In the genomic region with DNA sequence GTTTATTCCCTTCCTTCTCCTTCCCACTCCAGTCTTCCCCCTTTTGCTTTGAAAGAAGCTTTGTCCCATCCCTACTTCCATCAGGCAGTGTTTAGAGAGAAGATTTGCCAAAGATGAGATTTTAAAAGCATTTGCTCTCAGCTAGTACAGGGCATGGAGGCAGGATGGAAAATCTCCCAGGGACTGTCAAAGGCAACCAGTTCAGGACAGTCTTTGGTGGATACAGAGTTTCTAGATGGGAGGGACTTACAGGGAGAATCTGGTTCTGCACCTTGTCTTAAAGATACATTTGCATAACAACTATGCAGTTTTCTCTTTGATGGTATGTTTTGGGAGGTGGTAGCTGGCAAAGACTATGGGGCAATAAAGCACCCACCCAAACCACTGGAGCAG, we compare ENCODE assay signal across 12 cellular contexts. TPM values are rescaled to one million over a fixed set of nuclear protein-coding genes. Genes with fewer than 3 reads are reported as not detected.
DNase-seq lines count a peak whose midpoint lies in the region; ATAC-seq and TF ChIP-seq lines count a peak whose summit lies in the region.
"Had no signal": no experiment of that assay in that cellular context is flagged by ENCODE, and none has a peak within 500 bp of the region (broad histone marks: within the 10 kb centered on the region; RNA-seq: fewer than 3 reads in every experiment).

No MANE protein-coding gene starts in this region.

- peak overlapping the region; percentile 45 for H2AK9ac ChIP-seq in IMR-90 (replicated peaks; ENCODE audit: low read depth, low read length, poor library complexity)

- BruUV-seq in IMR-90 (replicated peaks; lab: Mats Ljungman, UMichigan) = no TSS peak

- H3K79me2 ChIP-seq in mesendoderm (ENCODE audit: control insufficient read depth, insufficient read depth, low read length) = no peaks in the 10 kb centered on the region

- peaks cover 60% of the 10 kb centered on the region for H3K4me1 Mint-ChIP-seq in dendritic cell treated with granulocyte-macrophage colony-stimulating factor and Interleukin-4, amounts not matched to agents 40 ng/mL and 50 ng/mL, for 4 days (ENCODE audit: low read depth)

- H4K20me1 ChIP-seq in IMR-90 (ENCODE audit: insufficient read depth, low read length) = peaks cover 13% of the 10 kb centered on the region; the same call in 1 of the 2 replicates

- dilution Hi-C loops in IMR-90 (cut with HindIII; ENCODE audit: low sequenced_read_pairs, unreplicated experiment) = no loop called here

- peak overlapping the region; percentile 68; the same call in 1 of the 2 replicates for H3K23ac ChIP-seq in IMR-90 (ENCODE audit: low read depth, low read length)
- no peak overlapping the region for H3K23ac ChIP-seq in mesendoderm (ENCODE audit: low read length)

- peaks cover 35 to 69% of the 10 kb centered on the region in 2 experiments for H3K79me1 ChIP-seq in IMR-90 (ENCODE audit: low read depth in 1 of 2, low read length in 2 of 2)
- peaks cover 5% of the 10 kb centered on the region for H3K79me1 ChIP-seq in mesendoderm (ENCODE audit: low read length)

- no peaks in the 10 kb centered on the region for H3K9me3 Mint-ChIP-seq in dendritic cell treated with granulocyte-macrophage colony-stimulating factor and Interleukin-4, amounts not matched to agents 40 ng/mL and 50 ng/mL, for 4 days
- H3K9me3 Mint-ChIP-seq: central memory CD8-positive, alpha-beta T cell had no signal

- H3K27ac Mint-ChIP-seq in dendritic cell treated with granulocyte-macrophage colony-stimulating factor and Interleukin-4, amounts not matched to agents 40 ng/mL and 50 ng/mL, for 4 days = peak overlapping the region; percentile 16

- H3K4me1 ChIP-seq in IMR-90 (ENCODE audit: control insufficient read depth, insufficient read depth, low read length) (peaks cover 19% of the 10 kb centered on the region), mesendoderm (ENCODE audit: control insufficient read depth, low read depth, low read length) (peaks cover 17% of the 10 kb centered on the region), stomach smooth muscle (ENCODE audit: control insufficient read depth, insufficient read depth, low read length) (peaks cover 42% of the 10 kb centered on the region), mucosa of descending colon (ENCODE audit: low read depth) (peaks cover 11% of the 10 kb centered on the region)

- no peak overlapping the region for H2BK15ac ChIP-seq in IMR-90 (ENCODE audit: low read depth, low read length)
- H2BK15ac ChIP-seq in mesendoderm (replicated peaks; ENCODE audit: low read depth) = no peak overlapping the region

- H2AFZ ChIP-seq in IMR-90 (replicated peaks; ENCODE audit: low read length, poor library complexity) = peak overlapping the region; percentile 68

- H3K56ac ChIP-seq in IMR-90 (ENCODE audit: extremely low read depth, insufficient read depth, low read length) (no peak overlapping the region), mesendoderm (ENCODE audit: low read length) (peak overlapping the region; percentile 39)

- H3K36me3 Mint-ChIP-seq in dendritic cell treated with granulocyte-macrophage colony-stimulating factor and Interleukin-4, amounts not matched to agents 40 ng/mL and 50 ng/mL, for 4 days (ENCODE audit: low read depth) = peaks cover 40% of the 10 kb centered on the region

- no peak for TF ChIP-seq RAD21 in IMR-90 (IDR thresholded peaks at IDR 0.05; ENCODE audit: low read length)

- no peaks in the 10 kb centered on the region for H3K27me3 ChIP-seq in IMR-90 (ENCODE audit: control insufficient read depth, insufficient read depth, low read length)
- H3K27me3 ChIP-seq in mesendoderm (ENCODE audit: insufficient read depth, low read length, poor library complexity) = no peaks in the 10 kb centered on the region
- H3K27me3 ChIP-seq in stomach smooth muscle (ENCODE audit: control insufficient read depth in 1 of 2, insufficient read depth in 2 of 2, low read length in 2 of 2) = no peaks in the 10 kb centered on the region

- H2BK120ac ChIP-seq in IMR-90 (ENCODE audit: low read depth, low read length) (peak overlapping the region; percentile 64), mesendoderm (ENCODE audit: low read depth, low read length) (no peak overlapping the region)

- H4K8ac ChIP-seq in IMR-90 (ENCODE audit: low read depth in 2 of 2, low read length in 2 of 2) (no peak overlapping the region; a peak in 1 of 4 replicates), mesendoderm (ENCODE audit: low read depth, low read length) (no peak overlapping the region)

- peak overlapping the region; percentile 18 for H3K18ac ChIP-seq in IMR-90 (ENCODE audit: low read depth, low read length)
- no peak overlapping the region for H3K18ac ChIP-seq in mesendoderm (ENCODE audit: low read length)

- no peaks in the 10 kb centered on the region for H3K27me3 Mint-ChIP-seq in dendritic cell treated with granulocyte-macrophage colony-stimulating factor and Interleukin-4, amounts not matched to agents 40 ng/mL and 50 ng/mL, for 4 days
- H3K27me3 Mint-ChIP-seq: central memory CD8-positive, alpha-beta T cell had no signal

- no peak overlapping the region for H3K9ac ChIP-seq in IMR-90 (ENCODE audit: low read depth, low read length)
- H3K9ac ChIP-seq in mesendoderm (ENCODE audit: low read length) = no peak overlapping the region
- H3K9ac ChIP-seq in stomach smooth muscle (ENCODE audit: low read length in 2 of 2) = no peak overlapping the region

- DNase-seq in IMR-90 (no peak), mesendoderm (no peak), mucosa of descending colon (no peak), NCI-H524 treated with DMSO at 0.1 percent for 48 hours (lab: John Stamatoyannopoulos, UW) (no peak), NCI-H1417 (lab: John Stamatoyannopoulos, UW) (no peak)
- DNase-seq: KG1 had no signal

- no peaks in the 10 kb centered on the region for H3K36me3 ChIP-seq in IMR-90 (ENCODE audit: control insufficient read depth, insufficient read depth, low read length)
- H3K36me3 ChIP-seq in mesendoderm (ENCODE audit: control insufficient read depth, insufficient read depth, low read length) = no peaks in the 10 kb centered on the region
- no peaks in the 10 kb centered on the region for H3K36me3 ChIP-seq in stomach smooth muscle (ENCODE audit: control insufficient read depth in 2 of 2, insufficient read depth in 2 of 2, low read length in 2 of 2)
- H3K36me3 ChIP-seq in mucosa of descending colon (ENCODE audit: low read depth) = no peaks in the 10 kb centered on the region
- H3K36me3 ChIP-seq: HAP-1 had no signal

- peak overlapping the region; percentile 14; the same call in 1 of the 2 replicates for H4K91ac ChIP-seq in IMR-90 (ENCODE audit: insufficient read depth, low read depth, low read length)

- H3K4me2 ChIP-seq in IMR-90 (ENCODE audit: low read depth, low read length) (peak overlapping the region; percentile 78), mesendoderm (ENCODE audit: low read length) (no peak overlapping the region)

- peak overlapping the region; percentile 5 for H4K5ac ChIP-seq in IMR-90 (ENCODE audit: low read depth, low read length)
- H4K5ac ChIP-seq in mesendoderm (ENCODE audit: low read length) = no peak overlapping the region

- in situ Hi-C loops in IMR-90 (cut with MboI; ENCODE audit: low sequenced_read_pairs) = no loop called here

- no peak overlapping the region for H3K4me3 Mint-ChIP-seq in dendritic cell treated with granulocyte-macrophage colony-stimulating factor and Interleukin-4, amounts not matched to agents 40 ng/mL and 50 ng/mL, for 4 days
- H3K4me3 Mint-ChIP-seq: central memory CD8-positive, alpha-beta T cell had no signal

- H2BK5ac ChIP-seq in IMR-90 (ENCODE audit: low read depth, low read length, poor library complexity, severe bottlenecking) (peak overlapping the region; percentile 73), mesendoderm (ENCODE audit: low read length) (no peak overlapping the region)

- peak overlapping the region; percentile 50 for H2BK20ac ChIP-seq in IMR-90 (ENCODE audit: low read depth, low read length)

- CTCF ChIA-PET in IMR-90 (lab: Yijun Ruan, JAX) = interaction anchor here (1.0 kb wide), 1 partner anchor 202 kb away, joined by 3 read pairs; no protein-coding TSS in a partner anchor

- POLR2A ChIA-PET in IMR-90 (lab: Charles Lee; ENCODE audit: unreplicated experiment) = interaction anchor here (0.6 kb wide), 1 partner anchor 139 kb away, joined by 3 read pairs; no protein-coding TSS in a partner anchor

- no peak for ATAC-seq in IMR-90 (ENCODE audit: low read depth)
- no peak for ATAC-seq in mucosa of descending colon
- ATAC-seq in GM21526 (IDR thresholded peaks at IDR 0.05; ENCODE audit: low FRiP score, unreplicated experiment) = no peak
- ATAC-seq: activated CD4-positive, CD25-positive, alpha-beta regulatory T cell treated with anti-CD3 and anti-CD28 coated beads, Interleukin-2, amount 50 U/mL, for 24 hours had no signal

- no peak overlapping the region for H3K4me3 ChIP-seq in IMR-90 (ENCODE audit: insufficient read depth, low read depth, low read length)
- H3K4me3 ChIP-seq in mesendoderm (ENCODE audit: low read length) = no peak overlapping the region
- peak overlapping the region; percentile 18 to 29 for H3K4me3 ChIP-seq in stomach smooth muscle (ENCODE audit: low read length in 2 of 2)
- no peak overlapping the region for H3K4me3 ChIP-seq in mucosa of descending colon
- H3K4me3 ChIP-seq: HAP-1 had no signal

- H3K9me1 ChIP-seq in IMR-90 (ENCODE audit: insufficient read depth, low read length) = peaks cover 35% of the 10 kb centered on the region

- TF ChIP-seq POLR2A in IMR-90 (IDR thresholded peaks at IDR 0.05; ENCODE audit: low read depth, low read length) = no peak

- H3K4ac ChIP-seq in IMR-90 (ENCODE audit: low read depth, low read length) = peak overlapping the region; percentile 82
- H3K4ac ChIP-seq in mesendoderm (ENCODE audit: low read depth, low read length) = no peak overlapping the region

- no peak for TF ChIP-seq CTCF in IMR-90 (conservative IDR thresholded peaks at IDR 0.05; ENCODE audit: low read depth, low read length)
- no peak for TF ChIP-seq CTCF in mucosa of descending colon (IDR thresholded peaks at IDR 0.05)

- peak overlapping the region; percentile 46 for H3K14ac ChIP-seq in IMR-90 (replicated peaks; ENCODE audit: low read depth, low read length)

- intact Hi-C loops in IMR-90 (cut with micrococcal nuclease) = loop anchor here (2.0 kb wide), 1 partner anchor 26 kb away; a partner anchor contains a TSS
- intact Hi-C loops in dendritic cell treated with granulocyte-macrophage colony-stimulating factor and Interleukin-4, amounts not matched to agents 40 ng/mL and 50 ng/mL, for 4 days (cut with micrococcal nuclease) = no loop called here
- intact Hi-C loops in mucosa of descending colon (cut with DNase I, micrococcal nuclease) = no loop called here

- H3K27ac ChIP-seq in IMR-90 (ENCODE audit: insufficient read depth, low read length) (peak overlapping the region; percentile 76; the same call in 1 of the 2 replicates), mesendoderm (ENCODE audit: low read depth, low read length) (no peak overlapping the region), stomach smooth muscle (ENCODE audit: low read length) (peak overlapping the region; percentile 73)

- H3K9me3 ChIP-seq in IMR-90 (ENCODE audit: control insufficient read depth, insufficient read depth, low read length) = no peaks in the 10 kb centered on the region
- no peaks in the 10 kb centered on the region for H3K9me3 ChIP-seq in stomach smooth muscle (ENCODE audit: control insufficient read depth in 2 of 2, low read length in 2 of 2)
- no peaks in the 10 kb centered on the region for H3K9me3 ChIP-seq in mucosa of descending colon
- H3K9me3 ChIP-seq: HAP-1 had no signal

- H2AK5ac ChIP-seq in IMR-90 (ENCODE audit: low read depth, low read length) (peak overlapping the region; percentile 10; the same call in 1 of the 2 replicates), mesendoderm (ENCODE audit: low read length) (no peak overlapping the region)

RNA-seq across cellular contexts. Expression of a gene that starts 26.2 kb away (rescaled TPM):
- 48.8 and 61.4 TPM in 2 replicates for total RNA-seq in IMR-90 (2012; rRNA removed)
- polyA plus RNA-seq in IMR-90 (2012; rRNA removed) = 8.4 and 9.1 TPM in 2 replicates
- 0.93 and 1.8 TPM in 2 replicates for polyA plus RNA-seq in IMR-90 (2012; cell fraction: cytosol; rRNA removed)
- polyA plus RNA-seq in IMR-90 (2012; cell fraction: nucleus; rRNA removed; ENCODE audit: low replicate concordance) = 1.9 and 26.7 TPM in 2 replicates
- 15.7 TPM for polyA plus RNA-seq in mesendoderm (2013, experiment 1 of 2)
- polyA plus RNA-seq in mesendoderm (2013, experiment 2 of 2) = 15.7 TPM
- 10 to 100 TPM; 65.4 to 95.9 (median 86.6) TPM for total RNA-seq in mucosa of descending colon

RNA-seq across cellular contexts. Expression of a gene that starts 28.3 kb away (rescaled TPM):
- total RNA-seq in IMR-90 (2012; rRNA removed) (1.1 TPM in 2 replicates), mucosa of descending colon (1 to 10 TPM; 2.3 to 5.3 (median 5.2) TPM)
- 0.94 and 1.2 TPM in 2 replicates for polyA plus RNA-seq in IMR-90 (2012; rRNA removed)
- polyA plus RNA-seq in IMR-90 (2012; cell fraction: cytosol; rRNA removed) = 0.29 and 0.55 TPM in 2 replicates
- polyA plus RNA-seq in IMR-90 (2012; cell fraction: nucleus; rRNA removed; ENCODE audit: low replicate concordance) = 0.41 and 0.61 TPM in 2 replicates
- 0.65 TPM for polyA plus RNA-seq in mesendoderm (2013, experiment 1 of 2)
- 0.84 TPM for polyA plus RNA-seq in mesendoderm (2013, experiment 2 of 2)

Comparison
In these comparisons a context has a peak if more than half of its experiments do, and no peak if none do; other contexts are left out.
1. H3K4me3 ChIP-seq: peak in stomach smooth muscle (2 of 2); none in IMR-90 (single experiment), mesendoderm (single experiment) and mucosa of descending colon (single experiment).